In genomic region chr12:94262228-94263010, GRCh38 we compare ENCODE assay signal across 8 cellular contexts.
A peak's percentile ranks its signal among the peaks of the same experiment; 100 is the strongest.
DNase-seq lines count a peak whose midpoint lies in the region; ATAC-seq, FAIRE-seq and TF ChIP-seq lines count a peak whose summit lies in the region.

No MANE protein-coding gene starts in this region.

- H3K4me1 Mint-ChIP-seq in progenitor cell of endocrine pancreas (ENCODE audit: low read depth): peaks cover 3% of the 10 kb centered on the region

- FAIRE-seq in GM19239 (lab: Jason Lieb, UNC): peak; percentile 94

- peaks cover 16% of the 10 kb centered on the region for H3K36me3 Mint-ChIP-seq in progenitor cell of endocrine pancreas (ENCODE audit: insufficient read depth)

- H3K9me3 ChIP-seq in upper lobe of right lung: no peaks in the 10 kb centered on the region

- no peaks in the 10 kb centered on the region for H3K27me3 Mint-ChIP-seq in progenitor cell of endocrine pancreas

- H3K4me3 Mint-ChIP-seq in progenitor cell of endocrine pancreas (ENCODE audit: low read depth): no peak overlapping the region

- H3K4me3 ChIP-seq in upper lobe of right lung: peak overlapping the region; percentile 67

- peak; percentile 24 to 35 for DNase-seq in AML-193 (lab: John Stamatoyannopoulos, UW)
- DNase-seq in GM19239 (ENCODE audit: insufficient read length, low spot score): peak; percentile 41
- peak; percentile 92 for DNase-seq in RPMI7951 (ENCODE audit: low read depth)
- peak; percentile 10 to 63 (median 40) for DNase-seq in activated naive CD4-positive, alpha-beta T cell (lab: John Stamatoyannopoulos, UW)
- peak; percentile 84 for DNase-seq in germinal center (ENCODE audit: low spot score)
- no peak for DNase-seq in progenitor cell of endocrine pancreas (ENCODE audit: low spot score, unreplicated experiment)
- DNase-seq in upper lobe of right lung: peak; percentile 94

- intact Hi-C loops in upper lobe of right lung (cut with DNase I): no loop called here

- no peaks in the 10 kb centered on the region for H3K27me3 ChIP-seq in upper lobe of right lung

- H3K27ac Mint-ChIP-seq in progenitor cell of endocrine pancreas: peak overlapping the region; percentile 49

- TF ChIP-seq CTCF in progenitor cell of endocrine pancreas (IDR thresholded peaks at IDR 0.05; ENCODE audit: unreplicated experiment) (no peak), upper lobe of right lung (IDR thresholded peaks at IDR 0.05) (no peak)

- peak; percentile 45 for ATAC-seq in HG03469 (IDR thresholded peaks at IDR 0.05; ENCODE audit: unreplicated experiment)
- peak; percentile 89 for ATAC-seq in upper lobe of right lung

- peak overlapping the region; percentile 92 for H3K27ac ChIP-seq in upper lobe of right lung

- H3K36me3 ChIP-seq in upper lobe of right lung: no peaks in the 10 kb centered on the region

- H3K9me3 Mint-ChIP-seq in progenitor cell of endocrine pancreas (ENCODE audit: low read depth): no peaks in the 10 kb centered on the region

- peaks cover 46% of the 10 kb centered on the region for H3K4me1 ChIP-seq in upper lobe of right lung
